Comparison of ENCODE assay signal across 9 cellular contexts in the genomic region with DNA sequence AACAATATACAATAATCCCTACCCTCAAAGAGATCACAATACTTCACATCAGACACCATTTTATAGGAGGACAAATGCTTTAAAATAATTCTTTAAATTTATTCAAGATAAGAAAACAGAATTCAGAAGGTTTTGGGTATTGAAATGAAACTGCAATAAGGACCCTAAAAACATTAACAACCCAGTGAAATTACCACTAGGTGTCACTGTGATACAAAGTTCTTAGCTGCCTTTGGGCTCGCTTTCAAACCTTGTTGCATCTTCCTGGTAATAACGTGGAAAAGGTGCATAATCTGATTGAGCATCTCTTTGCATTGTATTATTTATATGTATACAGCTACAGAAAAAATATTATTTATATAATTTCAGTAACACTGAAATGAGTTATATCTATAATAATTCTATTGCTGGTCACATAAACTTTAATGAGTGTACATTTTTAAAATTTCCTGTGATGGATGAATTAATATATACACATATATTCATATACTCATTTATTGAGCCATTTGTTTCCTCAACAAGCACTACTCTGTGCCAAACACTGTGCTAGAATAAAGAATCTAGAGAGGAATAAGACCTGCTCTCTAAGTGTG.
DNase-seq lines count a peak whose midpoint lies in the region; TF ChIP-seq lines count a peak whose summit lies in the region.
"Had no signal": no experiment of that assay in that cellular context is flagged by ENCODE, and none has a peak within 500 bp of the region (broad histone marks: within the 10 kb centered on the region; RNA-seq: fewer than 3 reads in every experiment).

No MANE protein-coding gene starts in this region.

- peak; percentile 69 for TF ChIP-seq CTCF in astrocyte of the cerebellum (IDR thresholded peaks at IDR 0.05; ENCODE audit: low read depth, low read length, missing control alignments)
- TF ChIP-seq CTCF in testis (IDR thresholded peaks at IDR 0.05): peak; percentile 57 to 75 (median 60)

- H3K4me1 ChIP-seq in testis: no peaks in the 10 kb centered on the region
- H3K4me1 ChIP-seq: SJSA1 had no signal

- DNase-seq in COR-L47 (lab: John Stamatoyannopoulos, UW) (peak; percentile 49), H4 (ENCODE audit: low spot score) (peak; percentile 53), NCI-H2227 treated with DMSO at 0.1 percent for 48 hours (lab: John Stamatoyannopoulos, UW) (peak; percentile 52), astrocyte of the cerebellum (ENCODE audit: low read depth) (peak; percentile 64), immature natural killer cell (peak; percentile 16 to 42 (median 37)), testis (no peak)
- DNase-seq in NK-92 treated with Interleukin-12 subunit alpha and Interleukin-12 subunit beta, amount 100 ng/mL, for 24 hours (lab: John Stamatoyannopoulos, UW): no peak
- DNase-seq in activated CD8-positive, alpha-beta memory T cell treated with anti-CD3 and anti-CD28 coated beads, Interleukin-2, amount 50 U/mL, for 48 hours: no peak

- no peaks in the 10 kb centered on the region for H3K27me3 ChIP-seq in testis
- H3K27me3 ChIP-seq: SJSA1 had no signal

- peaks cover 0 to 2% (median 0%) of the 10 kb centered on the region in 3 donors for H3K27me3 Mint-ChIP-seq in immature natural killer cell (ENCODE audit: low read depth in 3 of 3)

- TF ChIP-seq POLR2A in testis (IDR thresholded peaks at IDR 0.05): no peak

- H3K9me3 Mint-ChIP-seq in immature natural killer cell: no peaks in the 10 kb centered on the region

- no peak overlapping the region for H3K27ac Mint-ChIP-seq in immature natural killer cell

- H3K4me1 Mint-ChIP-seq in immature natural killer cell: peaks cover 1 to 2% of the 10 kb centered on the region in 2 donors

- no peaks in the 10 kb centered on the region for H3K9me3 ChIP-seq in testis
- H3K9me3 ChIP-seq: SJSA1 had no signal

- H3K36me3 ChIP-seq in testis (ENCODE audit: low read depth, missing control alignments): no peaks in the 10 kb centered on the region

- in situ Hi-C loops in astrocyte of the cerebellum (cut with HindIII; ENCODE audit: low sequenced_read_pairs): no loop called here

- intact Hi-C loops in testis (cut with DNase I; ENCODE audit: low total_unique reads): loop anchor here (10.0 kb wide), 1 partner anchor 160 kb away; no protein-coding TSS in a partner anchor

- 14 to 20% methylated on average over 2 of the region's 2 CpGs for WGBS in testis, 2 donors

- H3K4me3 Mint-ChIP-seq in immature natural killer cell: no peak overlapping the region

- no peak overlapping the region for H3K4me3 ChIP-seq in astrocyte of the cerebellum (ENCODE audit: low read depth, low read length)
- no peak overlapping the region for H3K4me3 ChIP-seq in testis
- H3K4me3 ChIP-seq: SJSA1 had no signal

- peaks cover 0 to 2% (median 0%) of the 10 kb centered on the region in 3 donors for H3K36me3 Mint-ChIP-seq in immature natural killer cell

- no peak overlapping the region for H3K27ac ChIP-seq in testis
- H3K27ac ChIP-seq: SJSA1 had no signal

Comparison
In these comparisons a context has a peak if more than half of its experiments do, and no peak if none do; other contexts are left out.
1. DNase-seq: peak in COR-L47 (single experiment), H4 (single experiment), NCI-H2227 treated with DMSO at 0.1 percent for 48 hours (single experiment), astrocyte of the cerebellum (single experiment) and immature natural killer cell (3 of 3); none in testis (single experiment), NK-92 treated with Interleukin-12 subunit alpha and Interleukin-12 subunit beta, amount 100 ng/mL, for 24 hours (single experiment) and activated CD8-positive, alpha-beta memory T cell treated with anti-CD3 and anti-CD28 coated beads, Interleukin-2, amount 50 U/mL, for 48 hours (single experiment).